Comparison of ENCODE assay signal across 1 cellular context in genomic region chr3:106332135-106332534, GRCh38.
TF ChIP-seq lines count a peak whose summit lies in the region.

No MANE protein-coding gene starts in this region.

TF ChIP-seq in GM12878, 131 proteins besides CTCF, POLR2A, EP300 and RAD21 (continued from another document):
- TF ChIP-seq ZBTB40 (IDR thresholded peaks at IDR 0.05; ENCODE audit: borderline replicate concordance) (no peak), JUNB (IDR thresholded peaks at IDR 0.05) (peak; percentile 52), STAT3 (IDR thresholded peaks at IDR 0.05; ENCODE audit: low read depth, low read length) (no peak), ZNF207 (IDR thresholded peaks at IDR 0.05; ENCODE audit: borderline replicate concordance) (no peak), ZNF622 (IDR thresholded peaks at IDR 0.05) (no peak), ZNF592 (IDR thresholded peaks at IDR 0.05) (no peak), NFIC (IDR thresholded peaks at IDR 0.05; ENCODE audit: low read depth, low read length) (0 out of 2 replicates have a peak, but pooled peaks have one; percentile 6), USF1 (IDR thresholded peaks at IDR 0.05; ENCODE audit: borderline replicate concordance, extremely low read length, insufficient read depth, low read depth, low read length) (no peak)
